16 cellular contexts compared by ENCODE assay signal in genomic region chr12:13591488-13591887, GRCh38.
DNase-seq lines count a peak whose midpoint lies in the region; ATAC-seq lines count a peak whose summit lies in the region.
"Had no signal": no experiment of that assay in that cellular context is flagged by ENCODE, and none has a peak within 500 bp of the region (broad histone marks: within the 10 kb centered on the region; RNA-seq: fewer than 3 reads in every experiment).

No MANE protein-coding gene starts in this region.

- H2BK5ac ChIP-seq in trophoblast cell (ENCODE audit: low read depth, low read length, poor library complexity): no peak overlapping the region

- H3K18ac ChIP-seq in trophoblast cell (ENCODE audit: low read length): no peak overlapping the region

- peak; percentile 94 for DNase-seq in SW480 (ENCODE audit: low spot score)
- DNase-seq in islet precursor cell: peak; percentile 78
- DNase-seq in trophoblast cell: peak; percentile 20 to 62
- no peak for DNase-seq in HPDE6-E6E7 (ENCODE audit: extremely low spot score)
- no peak for DNase-seq in Karpas-422
- no peak for DNase-seq in aorta
- DNase-seq in NCI-H226: no peak
- DNase-seq: ACHN; CD8-positive, alpha-beta T cell; COR-L47; DMS153; DMS79 treated with DMSO at 0.1 percent for 48 hours; EL; HFFc6 had no signal

- peak overlapping the region in 10 of 11 experiments; percentile 17 to 71 (median 58); a peak in 14 of 22 replicates for H3K4me2 ChIP-seq in BLaER1 treated with 17β-estradiol and CSF1 and Interleukin-3, amounts not matched to agents 10 nM and 100 nM
- H3K4me2 ChIP-seq in trophoblast cell (ENCODE audit: low read length): no peak overlapping the region
- H3K4me2 ChIP-seq in Karpas-422 (ENCODE audit: low read depth, low read length, poor library complexity, severe bottlenecking): no peak overlapping the region

- no peak overlapping the region for H4K91ac ChIP-seq in trophoblast cell (ENCODE audit: low read depth, low read length)

- H3K23ac ChIP-seq in trophoblast cell (ENCODE audit: low read length): no peak overlapping the region

- no peak overlapping the region for H4K12ac ChIP-seq in trophoblast cell (ENCODE audit: low read depth, low read length)

- H3K79me1 ChIP-seq in trophoblast cell (ENCODE audit: low read length): peaks cover 2% of the 10 kb centered on the region

- H3K27me3 ChIP-seq in BLaER1 treated with 17β-estradiol and CSF1 and Interleukin-3, amounts not matched to agents 10 nM and 100 nM: no peaks in the 10 kb centered on the region
- H3K27me3 ChIP-seq in trophoblast cell (ENCODE audit: insufficient read depth, low read length): no peaks in the 10 kb centered on the region
- no peaks in the 10 kb centered on the region for H3K27me3 ChIP-seq in Karpas-422 (ENCODE audit: low read length)
- peaks cover 0 to 2% of the 10 kb centered on the region in 2 donors for H3K27me3 ChIP-seq in aorta (ENCODE audit: control insufficient read depth in 1 of 2, insufficient read depth in 2 of 2, low read length in 1 of 2)

- no peak for ATAC-seq in aorta (ENCODE audit: low FRiP score)
- ATAC-seq: CD8-positive, alpha-beta T cell had no signal

- H4K20me1 ChIP-seq in BLaER1 treated with 17β-estradiol and CSF1 and Interleukin-3, amounts not matched to agents 10 nM and 100 nM: no peaks in the 10 kb centered on the region
- no peaks in the 10 kb centered on the region for H4K20me1 ChIP-seq in Karpas-422 (ENCODE audit: insufficient read depth, low read depth, low read length)

- no peak overlapping the region for H3K14ac ChIP-seq in trophoblast cell (ENCODE audit: low read length)

- no peak overlapping the region for H3K9ac ChIP-seq in BLaER1 treated with 17β-estradiol and CSF1 and Interleukin-3, amounts not matched to agents 10 nM and 100 nM
- H3K9ac ChIP-seq in trophoblast cell (ENCODE audit: low read length) (no peak overlapping the region), Karpas-422 (ENCODE audit: low read length) (no peak overlapping the region)

- no peak overlapping the region for H2AK5ac ChIP-seq in trophoblast cell (ENCODE audit: low read length)

- H2AFZ ChIP-seq in trophoblast cell (ENCODE audit: insufficient read depth, low read length, poor library complexity) (no peak overlapping the region), Karpas-422 (ENCODE audit: low read length) (no peak overlapping the region)

- H3K4me1 ChIP-seq in BLaER1 treated with 17β-estradiol and CSF1 and Interleukin-3, amounts not matched to agents 10 nM and 100 nM: peaks cover 10 to 16% (median 13%) of the 10 kb centered on the region in 10 experiments
- H3K4me1 ChIP-seq in trophoblast cell (ENCODE audit: control insufficient read depth in 1 of 2, insufficient read depth in 2 of 2, low read length in 2 of 2): peaks cover 5 to 10% of the 10 kb centered on the region in 2 experiments
- no peaks in the 10 kb centered on the region for H3K4me1 ChIP-seq in Karpas-422 (ENCODE audit: low read length)
- H3K4me1 ChIP-seq in aorta (ENCODE audit: control insufficient read depth in 1 of 2, insufficient read depth in 2 of 2, low read length in 2 of 2): no peaks in the 10 kb centered on the region
- H3K4me1 ChIP-seq: HAP-1 had no signal

- no peak overlapping the region for H3K4ac ChIP-seq in trophoblast cell (ENCODE audit: low read depth, low read length)

- no peaks in the 10 kb centered on the region for H3K36me3 ChIP-seq in BLaER1 treated with 17β-estradiol and CSF1 and Interleukin-3, amounts not matched to agents 10 nM and 100 nM
- no peaks in the 10 kb centered on the region for H3K36me3 ChIP-seq in trophoblast cell (ENCODE audit: control insufficient read depth in 1 of 2, insufficient read depth in 2 of 2, low read length in 2 of 2)
- H3K36me3 ChIP-seq in Karpas-422 (ENCODE audit: insufficient read depth, low read length): no peaks in the 10 kb centered on the region
- H3K36me3 ChIP-seq in aorta (ENCODE audit: control insufficient read depth in 1 of 2, insufficient read depth in 2 of 2, low read length in 1 of 2): no peaks in the 10 kb centered on the region
- H3K36me3 ChIP-seq: HAP-1 had no signal

- H4K8ac ChIP-seq in trophoblast cell (ENCODE audit: low read depth, low read length): no peak overlapping the region

- H3K79me2 ChIP-seq in trophoblast cell (ENCODE audit: control insufficient read depth, insufficient read depth, low read length, poor library complexity) (no peaks in the 10 kb centered on the region), Karpas-422 (ENCODE audit: low read length) (no peaks in the 10 kb centered on the region)

- no peak overlapping the region for H3K27ac ChIP-seq in BLaER1 treated with 17β-estradiol and CSF1 and Interleukin-3, amounts not matched to agents 10 nM and 100 nM
- H3K27ac ChIP-seq in trophoblast cell (ENCODE audit: low read depth, low read length) (no peak overlapping the region), Karpas-422 (ENCODE audit: low read length) (no peak overlapping the region), aorta (ENCODE audit: low read depth in 1 of 2, low read length in 2 of 2) (no peak overlapping the region)

- no peak overlapping the region for H3K4me3 ChIP-seq in BLaER1 treated with 17β-estradiol and CSF1 and Interleukin-3, amounts not matched to agents 10 nM and 100 nM
- H3K4me3 ChIP-seq in trophoblast cell (ENCODE audit: low read depth, low read length): no peak overlapping the region
- no peak overlapping the region for H3K4me3 ChIP-seq in Karpas-422 (ENCODE audit: low read length)
- no peak overlapping the region for H3K4me3 ChIP-seq in aorta (ENCODE audit: low read length in 2 of 2)
- H3K4me3 ChIP-seq: HAP-1 had no signal

- H3K9me3 ChIP-seq in BLaER1 treated with 17β-estradiol and CSF1 and Interleukin-3, amounts not matched to agents 10 nM and 100 nM (replicated peaks in 1 of 11): no peaks in the 10 kb centered on the region
- H3K9me3 ChIP-seq in trophoblast cell (ENCODE audit: insufficient read depth, low read depth, low read length) (no peaks in the 10 kb centered on the region), Karpas-422 (ENCODE audit: low read length) (no peaks in the 10 kb centered on the region), aorta (ENCODE audit: control insufficient read depth, low read length) (peaks cover 2% of the 10 kb centered on the region)
- H3K9me3 ChIP-seq: HAP-1 had no signal

- H2BK120ac ChIP-seq in trophoblast cell (ENCODE audit: insufficient read depth, low read length, poor library complexity): no peak overlapping the region

- intact Hi-C loops in aorta (cut with DNase I): no loop called here

- H3K9me2 ChIP-seq in Karpas-422 (replicated peaks; ENCODE audit: insufficient read depth, low read length): no peaks in the 10 kb centered on the region

- H2BK12ac ChIP-seq in trophoblast cell (ENCODE audit: low read length): no peak overlapping the region

Comparison
In these comparisons a context has a peak if more than half of its experiments do, and no peak if none do; other contexts are left out.
1. H3K4me2 ChIP-seq: peak in BLaER1 treated with 17β-estradiol and CSF1 and Interleukin-3, amounts not matched to agents 10 nM and 100 nM (10 of 11); none in trophoblast cell (single experiment) and Karpas-422 (single experiment).
2. DNase-seq: peak in SW480 (single experiment), islet precursor cell (single experiment) and trophoblast cell (2 of 2); none in HPDE6-E6E7 (single experiment), Karpas-422 (single experiment), aorta (0 of 2) and NCI-H226 (single experiment).